ENCODE assay signal across 34 cellular contexts in the genomic region with DNA sequence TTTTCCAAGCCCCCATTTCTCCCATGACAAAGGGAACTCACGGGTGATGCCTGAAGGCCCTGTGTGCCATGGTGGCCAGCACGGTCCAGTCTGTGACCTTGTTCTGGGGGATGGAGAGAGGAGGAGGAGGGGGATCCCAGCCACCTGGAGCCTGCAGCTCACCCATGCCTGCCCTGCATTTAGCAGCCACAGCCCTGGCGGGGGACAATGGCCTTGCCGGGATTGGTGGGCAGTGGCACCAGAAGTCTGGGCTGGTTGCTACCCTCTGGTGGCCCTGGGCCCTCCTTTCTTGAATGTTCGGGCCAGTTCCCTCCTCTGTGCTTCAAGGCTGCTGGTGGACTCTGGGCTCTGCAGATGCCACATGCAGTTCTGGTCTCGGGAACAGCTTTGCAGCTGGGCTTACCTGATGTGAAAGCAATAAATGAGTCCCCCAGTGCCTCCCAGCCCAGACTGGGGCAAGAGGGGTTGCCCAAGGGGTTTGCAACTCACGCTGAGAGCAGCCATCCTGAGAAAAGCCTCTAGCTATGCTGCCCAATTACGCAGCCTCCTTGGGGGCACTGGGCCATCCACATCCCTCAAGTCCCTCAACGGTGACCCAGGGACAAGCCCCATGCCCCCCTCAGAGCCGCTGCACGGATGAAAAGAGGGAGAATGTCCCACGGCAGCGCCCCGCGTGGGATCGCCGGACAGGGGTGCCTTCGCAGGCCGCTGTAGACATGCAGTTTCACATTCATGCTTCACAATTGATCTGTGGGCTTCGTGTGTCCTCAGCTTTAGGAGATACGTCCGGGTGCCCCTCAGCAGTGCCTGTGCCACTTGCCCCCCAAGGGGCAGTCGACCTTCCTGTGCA. TPM values are rescaled to one million over a fixed set of nuclear protein-coding genes. Genes with fewer than 3 reads are reported as not detected.
A peak's percentile ranks its signal among the peaks of the same experiment; 100 is the strongest.
DNase-seq lines count a peak whose midpoint lies in the region; ATAC-seq and TF ChIP-seq lines count a peak whose summit lies in the region.
"Had no signal": no experiment of that assay in that cellular context is flagged by ENCODE, and none has a peak within 500 bp of the region (broad histone marks: within the 10 kb centered on the region; RNA-seq: fewer than 3 reads in every experiment).

No MANE protein-coding gene starts in this region.

- peaks cover 1% of the 10 kb centered on the region for H3K27me3 Mint-ChIP-seq in endodermal cell (ENCODE audit: insufficient read depth)
- peaks cover 2% of the 10 kb centered on the region for H3K27me3 Mint-ChIP-seq in neural progenitor cell (ENCODE audit: insufficient read depth, low read depth)
- peaks cover 78% of the 10 kb centered on the region for H3K27me3 Mint-ChIP-seq in stimulated activated memory B cell treated with anti-CD40 and anti-IgM and Interleukin-4, amounts not matched to agents 10 μg/mL and 1 μg/mL and 100 μg/mL, for 72 hours
- H3K27me3 Mint-ChIP-seq: activated naive CD8-positive, alpha-beta T cell treated with anti-CD3 and anti-CD28 coated beads, Interleukin-2, amount 10 ng/mL, durations not matched to agents 7 days and 5 days had no signal

- no peaks in the 10 kb centered on the region for H3K79me2 ChIP-seq in neural progenitor cell (ENCODE audit: low read depth)

- TF ChIP-seq CTCF in endodermal cell (conservative IDR thresholded peaks at IDR 0.05): no peak
- no peak for TF ChIP-seq CTCF in neural progenitor cell (IDR thresholded peaks at IDR 0.05)

- H3K4me3 Mint-ChIP-seq in endodermal cell (no peak overlapping the region), neural progenitor cell (no peak overlapping the region)
- no peak overlapping the region for H3K4me3 Mint-ChIP-seq in stimulated activated memory B cell treated with anti-CD40 and anti-IgM and Interleukin-4, amounts not matched to agents 10 μg/mL and 1 μg/mL and 100 μg/mL, for 72 hours
- H3K4me3 Mint-ChIP-seq: activated CD4-positive, alpha-beta memory T cell treated with anti-CD3 and anti-CD28 coated beads for 36 hours; activated naive CD8-positive, alpha-beta T cell treated with anti-CD3 and anti-CD28 coated beads, Interleukin-2, amount 10 ng/mL, durations not matched to agents 7 days and 5 days; naive B cell; T-helper 17 cell had no signal

- ATAC-seq in stimulated activated memory B cell treated with anti-CD40 and anti-IgM and Interleukin-4, amounts not matched to agents 10 μg/mL and 1 μg/mL and 100 μg/mL, for 72 hours: peak; percentile 17
- no peak for ATAC-seq in GM19035 (IDR thresholded peaks at IDR 0.05; ENCODE audit: unreplicated experiment)
- ATAC-seq: HCT116, pancreas, PC-3, Right ventricle myocardium inferior, SK-N-SH treated with all-trans-retinoic acid at 6 μM for 48 hours, T-helper 17 cell had no signal

- H3K27ac Mint-ChIP-seq in endodermal cell: no peak overlapping the region
- H3K27ac Mint-ChIP-seq in neural progenitor cell: peak overlapping the region; percentile 72
- H3K27ac Mint-ChIP-seq in stimulated activated memory B cell treated with anti-CD40 and anti-IgM and Interleukin-4, amounts not matched to agents 10 μg/mL and 1 μg/mL and 100 μg/mL, for 72 hours: no peak overlapping the region
- H3K27ac Mint-ChIP-seq: activated CD4-positive, alpha-beta memory T cell treated with anti-CD3 and anti-CD28 coated beads for 36 hours; activated naive CD8-positive, alpha-beta T cell treated with anti-CD3 and anti-CD28 coated beads, Interleukin-2, amount 10 ng/mL, durations not matched to agents 7 days and 5 days; naive B cell; T-helper 17 cell had no signal

- peak overlapping the region; percentile 41 for H3K4me2 ChIP-seq in neural progenitor cell

- H3K27ac ChIP-seq in endodermal cell (ENCODE audit: low read depth, low read length) (no peak overlapping the region), neural progenitor cell (no peak overlapping the region)
- H3K27ac ChIP-seq: 22Rv1, cardiac muscle cell, pancreas, tibial nerve had no signal

- H4K20me1 ChIP-seq in neural progenitor cell (ENCODE audit: low read depth): no peaks in the 10 kb centered on the region

- peaks cover 10% of the 10 kb centered on the region for H3F3A ChIP-seq in neural progenitor cell (ENCODE audit: low read depth)

- H3K9me3 ChIP-seq in endodermal cell (ENCODE audit: control insufficient read depth, low read length) (no peaks in the 10 kb centered on the region), neural progenitor cell (ENCODE audit: low read depth) (no peaks in the 10 kb centered on the region)
- H3K9me3 ChIP-seq: pancreas, tibial nerve had no signal

- H3K9ac ChIP-seq in endodermal cell (ENCODE audit: extremely low read depth, low read length, poor library complexity, severe bottlenecking): no peak overlapping the region
- no peak overlapping the region for H3K9ac ChIP-seq in neural progenitor cell

- H3K27me3 ChIP-seq in endodermal cell (ENCODE audit: control insufficient read depth, insufficient read depth, low read length, poor library complexity, severe bottlenecking) (no peaks in the 10 kb centered on the region), neural progenitor cell (no peaks in the 10 kb centered on the region)

- no peaks in the 10 kb centered on the region for H3K36me3 Mint-ChIP-seq in endodermal cell (ENCODE audit: low read depth)
- H3K36me3 Mint-ChIP-seq in neural progenitor cell: no peaks in the 10 kb centered on the region
- no peaks in the 10 kb centered on the region for H3K36me3 Mint-ChIP-seq in stimulated activated memory B cell treated with anti-CD40 and anti-IgM and Interleukin-4, amounts not matched to agents 10 μg/mL and 1 μg/mL and 100 μg/mL, for 72 hours
- H3K36me3 Mint-ChIP-seq: activated CD4-positive, alpha-beta memory T cell treated with anti-CD3 and anti-CD28 coated beads for 36 hours; activated naive CD8-positive, alpha-beta T cell treated with anti-CD3 and anti-CD28 coated beads, Interleukin-2, amount 10 ng/mL, durations not matched to agents 7 days and 5 days; naive B cell had no signal

- H3K4me3 ChIP-seq in endodermal cell (ENCODE audit: low read length) (no peak overlapping the region), neural progenitor cell (no peak overlapping the region)
- H3K4me3 ChIP-seq: cardiac muscle cell, pancreas, tibial nerve had no signal

- H2AFZ ChIP-seq in neural progenitor cell (replicated peaks): no peak overlapping the region

- no peaks in the 10 kb centered on the region for H3K4me1 Mint-ChIP-seq in endodermal cell
- peaks cover 25% of the 10 kb centered on the region for H3K4me1 Mint-ChIP-seq in neural progenitor cell
- no peaks in the 10 kb centered on the region for H3K4me1 Mint-ChIP-seq in stimulated activated memory B cell treated with anti-CD40 and anti-IgM and Interleukin-4, amounts not matched to agents 10 μg/mL and 1 μg/mL and 100 μg/mL, for 72 hours
- H3K4me1 Mint-ChIP-seq: activated naive CD8-positive, alpha-beta T cell treated with anti-CD3 and anti-CD28 coated beads, Interleukin-2, amount 10 ng/mL, durations not matched to agents 7 days and 5 days; naive B cell; T-helper 17 cell had no signal

- H3K36me3 ChIP-seq in endodermal cell (ENCODE audit: control insufficient read depth, insufficient read depth, low read length): no peaks in the 10 kb centered on the region
- H3K36me3 ChIP-seq in neural progenitor cell: no peaks in the 10 kb centered on the region
- H3K36me3 ChIP-seq: cardiac muscle cell, pancreas, tibial nerve had no signal

- H3K9me3 Mint-ChIP-seq in endodermal cell: no peaks in the 10 kb centered on the region
- H3K9me3 Mint-ChIP-seq in neural progenitor cell: no peaks in the 10 kb centered on the region
- no peaks in the 10 kb centered on the region for H3K9me3 Mint-ChIP-seq in stimulated activated memory B cell treated with anti-CD40 and anti-IgM and Interleukin-4, amounts not matched to agents 10 μg/mL and 1 μg/mL and 100 μg/mL, for 72 hours
- H3K9me3 Mint-ChIP-seq: activated CD4-positive, alpha-beta memory T cell treated with anti-CD3 and anti-CD28 coated beads for 36 hours; activated naive CD8-positive, alpha-beta T cell treated with anti-CD3 and anti-CD28 coated beads, Interleukin-2, amount 10 ng/mL, durations not matched to agents 7 days and 5 days; naive B cell had no signal

- DNase-seq in activated T-cell treated with anti-CD3 and anti-CD28 coated beads, Interleukin-2, amount 50 U/mL, for 1 hour: peak; percentile 7
- no peak for DNase-seq in activated T-cell treated with anti-CD3 and anti-CD28 coated beads, Interleukin-2, amount 50 U/mL, for 48 hours
- DNase-seq in endodermal cell: peak; percentile 35
- DNase-seq in neural progenitor cell (ENCODE audit: low spot score): no peak
- no peak for DNase-seq in DMS79 (lab: John Stamatoyannopoulos, UW)
- no peak for DNase-seq in RKO (ENCODE audit: low spot score)
- DNase-seq: activated CD4-positive, alpha-beta memory T cell treated with anti-CD3 and anti-CD28 coated beads for 36 hours; activated CD4-positive, alpha-beta T cell treated with anti-CD3 and anti-CD28 coated beads for 1 hour; activated CD8-positive, alpha-beta memory T cell treated with anti-CD3 and anti-CD28 coated beads, Interleukin-2, amount 50 U/mL, for 48 hours; activated naive CD8-positive, alpha-beta T cell treated with anti-CD3 and anti-CD28 coated beads, Interleukin-2, amount 10 ng/mL, durations not matched to agents 7 days and 5 days; C1 segment of cervical spinal cord; COR-L47; cortex of kidney; DMS53; effector memory CD4-positive, alpha-beta T cell; erythroblast; Karpas-422; midbrain; naive B cell; NCI-H2029 treated with DMSO at 0.1 percent for 48 hours; NCI-H526; PC-3; stimulated activated CD4-positive, alpha-beta T cell treated with anti-CD3 and anti-CD28 coated beads, Interleukin-4, amount 100 ng/mL, for 24 hours; T-helper 17 cell had no signal

- H3K4me1 ChIP-seq in endodermal cell (ENCODE audit: control insufficient read depth, insufficient read depth, low read length): no peaks in the 10 kb centered on the region
- peaks cover 14% of the 10 kb centered on the region for H3K4me1 ChIP-seq in neural progenitor cell
- H3K4me1 ChIP-seq: pancreas had no signal

- 87% methylated on average over 17 to 23 of the region's 23 CpGs for WGBS in endodermal cell (ENCODE audit: insufficient coverage in 1 of 2, insufficient read length in 1 of 2), 2 experiments

RNA-seq across cellular contexts. Expression of a gene that starts 49.2 kb away (rescaled TPM):
- total RNA-seq in endodermal cell: not detected
- polyA plus RNA-seq in endodermal cell (2013, experiment 1 of 2): not detected
- polyA plus RNA-seq in endodermal cell (2013, experiment 2 of 2): not detected
- total RNA-seq in neural progenitor cell (ENCODE audit: low replicate concordance): not detected in 2 replicates
- total RNA-seq: activated CD4-positive, alpha-beta memory T cell treated with anti-CD3 and anti-CD28 coated beads for 36 hours; cardiac muscle cell; glomerular endothelial cell; PC-3 had no signal
- polyA plus RNA-seq: cardiac muscle cell had no signal

Comparison
In these comparisons a context has a peak if more than half of its experiments do, and no peak if none do; other contexts are left out.
1. DNase-seq: peak in activated T-cell treated with anti-CD3 and anti-CD28 coated beads, Interleukin-2, amount 50 U/mL, for 1 hour (single experiment) and endodermal cell (single experiment); none in activated T-cell treated with anti-CD3 and anti-CD28 coated beads, Interleukin-2, amount 50 U/mL, for 48 hours (0 of 2), neural progenitor cell (single experiment), DMS79 (single experiment) and RKO (single experiment).